In the genomic region with DNA sequence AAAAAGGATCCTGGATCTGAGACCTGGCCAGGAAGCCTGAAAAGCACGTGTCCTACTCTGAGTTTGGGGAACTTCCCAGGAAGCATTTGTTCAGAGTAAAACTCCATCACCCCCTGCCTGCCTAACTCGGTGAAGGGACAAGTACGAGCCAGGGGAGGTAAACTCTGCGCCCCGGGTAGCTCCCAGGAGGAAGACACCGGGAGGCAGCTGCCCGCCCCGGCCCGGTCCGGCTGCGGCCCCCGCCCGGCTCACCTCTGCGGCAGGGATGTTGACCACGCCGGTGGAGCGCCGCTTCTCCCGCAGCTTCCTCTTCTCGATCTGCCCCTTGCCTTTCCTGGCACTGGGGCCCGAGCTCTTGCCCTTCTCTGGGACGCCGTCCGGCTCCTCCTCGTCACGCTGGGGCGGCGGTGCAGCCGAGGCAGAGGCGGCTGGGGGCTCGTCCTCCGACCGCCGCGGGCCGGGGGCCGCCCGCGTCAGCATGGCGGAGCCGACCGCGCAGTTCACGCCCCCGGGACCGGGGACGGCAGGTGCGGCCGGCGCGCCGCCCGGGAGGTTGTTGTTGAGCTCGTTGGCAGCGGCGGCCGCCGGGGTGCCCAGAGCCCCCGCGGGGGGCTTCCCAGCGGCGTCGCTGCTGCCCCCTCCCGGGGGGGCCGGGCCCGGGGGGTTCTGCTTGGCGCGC, we compare ENCODE assay signal across 8 cellular contexts.
A peak's percentile ranks its signal among the peaks of the same experiment; 100 is the strongest.
DNase-seq lines count a peak whose midpoint lies in the region; ATAC-seq and TF ChIP-seq lines count a peak whose summit lies in the region.

No MANE protein-coding gene starts in this region.

- H3K9me3 ChIP-seq in iPS-18c (ENCODE audit: control insufficient read depth, insufficient read depth, low read length): no peaks in the 10 kb centered on the region

- H3K4me3 ChIP-seq in astrocyte of the spinal cord (ENCODE audit: low read depth, low read length) (peak overlapping the region; percentile 93), iPS-18c (ENCODE audit: insufficient read depth, low read depth, low read length) (peak overlapping the region; percentile 100), skeletal muscle cell (ENCODE audit: low read depth, low read length) (peak overlapping the region; percentile 96)

- peak; percentile 12 for DNase-seq in CD1c-positive myeloid dendritic cell (ENCODE audit: extremely low spot score)
- DNase-seq in NCI-H526 treated with DMSO at 0.1 percent for 48 hours (lab: John Stamatoyannopoulos, UW): peak; percentile 71
- peak; percentile 52 for DNase-seq in astrocyte of the spinal cord (ENCODE audit: low read depth, low spot score)
- DNase-seq in skeletal muscle cell (ENCODE audit: low read depth): no peak
- DNase-seq in iPS-NIHi7 (ENCODE audit: extremely low spot score): no peak

- in situ Hi-C loops in astrocyte of the spinal cord (cut with HindIII; ENCODE audit: low sequenced_read_pairs): no loop called here

- TF ChIP-seq CTCF in astrocyte of the spinal cord (IDR thresholded peaks at IDR 0.05; ENCODE audit: low read depth, low read length): no peak

- ATAC-seq in GM18519 (IDR thresholded peaks at IDR 0.05; ENCODE audit: low FRiP score, unreplicated experiment): peak; percentile 20
- peak; percentile 18 for ATAC-seq in HG02938 (IDR thresholded peaks at IDR 0.05; ENCODE audit: unreplicated experiment)

Comparison
In these comparisons a context has a peak if more than half of its experiments do, and no peak if none do; other contexts are left out.
1. DNase-seq: peak in CD1c-positive myeloid dendritic cell (single experiment), NCI-H526 treated with DMSO at 0.1 percent for 48 hours (single experiment) and astrocyte of the spinal cord (single experiment); none in skeletal muscle cell (single experiment) and iPS-NIHi7 (single experiment).
2. Peak in every context shown above with its lines, with median percentiles within 50 percentile points of each other: H3K4me3 ChIP-seq.